In genomic region chr6:138415125-138415524, GRCh38 we compare ENCODE assay signal across 34 cellular contexts. TPM values are rescaled to one million over a fixed set of nuclear protein-coding genes. Genes with fewer than 3 reads are reported as not detected.
"Had no signal": no experiment of that assay in that cellular context is flagged by ENCODE, and none has a peak within 500 bp of the region (broad histone marks: within the 10 kb centered on the region; RNA-seq: fewer than 3 reads in every experiment).

No MANE protein-coding gene starts in this region.

- H3K4me3 ChIP-seq: adrenal gland, SJCRH30, SK-N-MC had no signal

- DNase-seq: activated CD4-positive, alpha-beta T cell treated with anti-CD3 and anti-CD28 coated beads for 1 hour; activated CD4-positive, alpha-beta T cell treated with anti-CD3 and anti-CD28 coated beads, Interleukin-2, amount 10 ng/mL, durations not matched to agents 24 days and 14 days; activated CD4-positive, alpha-beta T cell treated with anti-CD3 and anti-CD28 coated beads, Interleukin-2, amount 50 U/mL, for 4 hours; activated CD4-positive, CD25-positive, alpha-beta regulatory T cell; activated CD8-positive, alpha-beta T cell treated with anti-CD3 and anti-CD28 coated beads for 36 hours; activated effector memory CD4-positive, alpha-beta T cell treated with anti-CD3 and anti-CD28 coated beads, Interleukin-2, amount 50 U/mL, for 16 hours; activated naive CD4-positive, alpha-beta T cell; activated T-cell treated with anti-CD3 and anti-CD28 coated beads, Interleukin-2, amount 50 U/mL, for 1 hour; activated T-cell treated with anti-CD3 and anti-CD28 coated beads, Interleukin-2, amount 50 U/mL, for 72 hours; adrenal gland; brain microvascular endothelial cell; Karpas-422; KBM-7; NCI-H1105; NCI-H1417 treated with DMSO at 0.1 percent for 48 hours; NCI-H1930; NCI-H2081 treated with DMSO at 0.1 percent for 48 hours; NCI-H345; NCI-H524 treated with DMSO at 0.1 percent for 48 hours; SHP77; SJCRH30; T1000; WERI-Rb-1 had no signal

- H3K27ac Mint-ChIP-seq: activated CD4-positive, alpha-beta T cell treated with anti-CD3 and anti-CD28 coated beads, Interleukin-2, amount 10 ng/mL, durations not matched to agents 24 days and 14 days; activated CD8-positive, alpha-beta T cell treated with anti-CD3 and anti-CD28 coated beads for 36 hours; activated naive CD4-positive, alpha-beta T cell treated with anti-CD3 and anti-CD28 coated beads, Interleukin-2, amount 50 U/mL, for 72 hours; activated T-cell treated with anti-CD3 and anti-CD28 coated beads, Interleukin-2, amount 50 U/mL, for 72 hours had no signal

- H3K4me3 Mint-ChIP-seq: activated CD4-positive, alpha-beta T cell treated with anti-CD3 and anti-CD28 coated beads, Interleukin-2, amount 10 ng/mL, durations not matched to agents 24 days and 14 days; activated CD8-positive, alpha-beta T cell treated with anti-CD3 and anti-CD28 coated beads for 36 hours; activated T-cell treated with anti-CD3 and anti-CD28 coated beads, Interleukin-2, amount 50 U/mL, for 72 hours; activated T-helper 17 cell treated with anti-CD3 and anti-CD28 coated beads, Interleukin-2, amount 50 U/mL, for 72 hours; central memory CD8-positive, alpha-beta T cell had no signal

- H3K27me3 ChIP-seq: adrenal gland, brain microvascular endothelial cell, SJCRH30 had no signal

- H3K9me3 ChIP-seq: adrenal gland, SJCRH30 had no signal

- H3K9me3 Mint-ChIP-seq: activated CD4-positive, alpha-beta T cell treated with anti-CD3 and anti-CD28 coated beads, Interleukin-2, amount 10 ng/mL, durations not matched to agents 24 days and 14 days; activated T-cell treated with anti-CD3 and anti-CD28 coated beads, Interleukin-2, amount 50 U/mL, for 72 hours; activated T-helper 17 cell treated with anti-CD3 and anti-CD28 coated beads, Interleukin-2, amount 50 U/mL, for 72 hours; central memory CD8-positive, alpha-beta T cell had no signal

- H3K27me3 Mint-ChIP-seq: activated CD4-positive, alpha-beta T cell treated with anti-CD3 and anti-CD28 coated beads, Interleukin-2, amount 10 ng/mL, durations not matched to agents 24 days and 14 days; activated CD8-positive, alpha-beta T cell treated with anti-CD3 and anti-CD28 coated beads for 36 hours; activated T-helper 17 cell treated with anti-CD3 and anti-CD28 coated beads, Interleukin-2, amount 50 U/mL, for 72 hours; central memory CD8-positive, alpha-beta T cell had no signal

- ATAC-seq: activated CD8-positive, alpha-beta T cell treated with anti-CD3 and anti-CD28 coated beads for 36 hours; activated naive CD4-positive, alpha-beta T cell treated with anti-CD3 and anti-CD28 coated beads, Interleukin-2, amount 50 U/mL, for 72 hours; activated T-cell treated with anti-CD3 and anti-CD28 coated beads, Interleukin-2, amount 50 U/mL, for 72 hours; activated T-helper 17 cell treated with anti-CD3 and anti-CD28 coated beads, Interleukin-2, amount 50 U/mL, for 72 hours; Panc1 had no signal

- H3K27ac ChIP-seq: adrenal gland, brain microvascular endothelial cell, SJCRH30, SK-N-MC, WERI-Rb-1 had no signal

- H3K4me1 ChIP-seq: SJCRH30 had no signal

RNA-seq across cellular contexts. Expression of gene SMIM28, which starts 37.4 kb away (rescaled TPM):
- total RNA-seq: activated CD4-positive, alpha-beta T cell treated with anti-CD3 and anti-CD28 coated beads, Interleukin-2, amount 10 ng/mL, durations not matched to agents 24 days and 14 days; activated CD8-positive, alpha-beta memory T cell treated with anti-CD3 and anti-CD28 coated beads for 36 hours; activated CD8-positive, alpha-beta T cell treated with anti-CD3 and anti-CD28 coated beads for 36 hours; activated naive CD4-positive, alpha-beta T cell treated with anti-CD3 and anti-CD28 coated beads, Interleukin-2, amount 50 U/mL, for 72 hours; activated T-cell treated with anti-CD3 and anti-CD28 coated beads, Interleukin-2, amount 50 U/mL, for 72 hours; activated T-helper 17 cell treated with anti-CD3 and anti-CD28 coated beads, Interleukin-2, amount 50 U/mL, for 72 hours; adrenal gland; MCF 10A; NCI-H460; RPMI7951; T-helper 1 cell treated with Interleukin-12 subunit alpha and Interleukin-12 subunit beta and Interleukin-4 antibody, amounts not matched to agents 30 ng/mL and 1 ng/mL, for 36 hours; T-helper 2 cell treated with Interferon-gamma antibody and Interleukin-4, amounts not matched to agents 100 ng/mL and 5 ng/mL, for 36 hours had no signal
- polyA plus RNA-seq: adrenal gland had no signal
